ENCODE assay signal across 8 cellular contexts in the genomic region with DNA sequence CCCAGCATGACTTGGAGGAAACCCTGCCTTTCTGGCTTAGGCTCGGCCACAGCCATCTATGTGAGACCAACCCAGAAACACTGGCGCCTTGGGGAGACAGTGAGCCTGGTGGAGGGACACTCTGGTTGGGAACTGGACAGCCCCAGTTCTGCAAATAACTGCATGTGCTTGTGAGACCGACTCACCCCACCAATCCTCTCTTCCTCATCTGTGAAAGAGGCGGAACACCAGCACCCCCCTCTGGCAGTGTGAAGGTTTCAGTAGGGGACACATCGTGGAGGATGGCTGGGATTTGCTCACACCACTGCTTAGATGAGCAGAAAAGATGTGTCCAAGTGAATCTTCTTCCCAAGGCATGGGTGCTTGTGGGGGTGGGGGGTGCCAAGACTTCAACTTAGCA. TPM values are rescaled to one million over a fixed set of nuclear protein-coding genes. Genes with fewer than 3 reads are reported as not detected.
A peak's percentile ranks its signal among the peaks of the same experiment; 100 is the strongest.
DNase-seq lines count a peak whose midpoint lies in the region; ATAC-seq, FAIRE-seq and TF ChIP-seq lines count a peak whose summit lies in the region.

No MANE protein-coding gene starts in this region.

- TF ChIP-seq CTCF in AG04449 (IDR thresholded peaks at IDR 0.05; ENCODE audit: insufficient read depth, low read length, missing control alignments) = peak; percentile 29
- peak; percentile 61 for TF ChIP-seq CTCF in GM12872 (IDR thresholded peaks at IDR 0.05; ENCODE audit: insufficient read depth, low read depth, low read length)
- TF ChIP-seq CTCF in GM12878 (IDR thresholded peaks at IDR 0.05 in 2 of 3, conservative IDR thresholded peaks at IDR 0.05 in 1 of 3; ENCODE audit: control insufficient read depth in 2 of 3, extremely low read depth in 1 of 3, insufficient read depth in 1 of 3, low read depth in 3 of 3, low read length in 3 of 3) = peak; percentile 41 to 60 (median 51)
- peak; percentile 40 for TF ChIP-seq CTCF in osteoblast (IDR thresholded peaks at IDR 0.05; ENCODE audit: extremely low read depth, low read depth, low read length)

- H2AFZ ChIP-seq in GM12878 (ENCODE audit: control insufficient read depth, low read depth, low read length) (no peak overlapping the region), osteoblast (ENCODE audit: low read length) (no peak overlapping the region)

- no peak for TF ChIP-seq POLR2A in GM12878 (IDR thresholded peaks at IDR 0.05; ENCODE audit: low read depth, low read length)

- H3K4me3 ChIP-seq in AG04449 (ENCODE audit: low read depth, low read length) = no peak overlapping the region
- no peak overlapping the region for H3K4me3 ChIP-seq in GM12878
- H3K4me3 ChIP-seq in osteoblast (ENCODE audit: insufficient read depth, low read length) = no peak overlapping the region

- RAD21 ChIA-PET in GM12878 (lab: Charles Lee; ENCODE audit: unreplicated experiment) = no interaction called here

- intact Hi-C loops in GM12878 (cut with micrococcal nuclease; ENCODE audit: unreplicated experiment) = no loop called here

- no peak overlapping the region for H3K9ac ChIP-seq in GM12878 (ENCODE audit: control insufficient read depth, insufficient read depth, low read length)

- H3K36me3 ChIP-seq in GM12878 (ENCODE audit: control insufficient read depth in 2 of 2, insufficient read depth in 2 of 2, low read length in 1 of 2) (no peaks in the 10 kb centered on the region), osteoblast (ENCODE audit: insufficient read depth, low read length) (no peaks in the 10 kb centered on the region)

- ATAC-seq in GM12878 = peak; percentile 87
- ATAC-seq in GM18502 (IDR thresholded peaks at IDR 0.05; ENCODE audit: poor library complexity, unreplicated experiment) = no peak
- no peak for ATAC-seq in HG03280 (IDR thresholded peaks at IDR 0.05; ENCODE audit: unreplicated experiment)
- no peak for ATAC-seq in HG03520 (IDR thresholded peaks at IDR 0.05; ENCODE audit: unreplicated experiment)

- BruUV-seq in GM12878 (replicated peaks; lab: Mats Ljungman, UMichigan) = no TSS peak

- SMC1A ChIA-PET in GM12878 (lab: Charles Lee; ENCODE audit: uncharacterized antibody, unreplicated experiment) = no interaction called here

- CTCF ChIA-PET in AG04449 (lab: Yijun Ruan, JAX) = no interaction called here
- CTCF ChIA-PET in GM12878 (lab: Yijun Ruan, JAX) = no interaction called here

- POLR2A ChIA-PET in AG04449 (lab: Yijun Ruan, JAX) (no interaction called here), GM12878 (lab: Charles Lee) (no interaction called here)

- H3K27me3 ChIP-seq in GM12878 (replicated peaks in 1 of 2; ENCODE audit: control insufficient read depth in 2 of 2, insufficient read depth in 2 of 2, low read length in 1 of 2) (peaks cover 0 to 5% of the 10 kb centered on the region in 2 experiments; a peak in 3 of 4 replicates), osteoblast (ENCODE audit: insufficient read depth, low read length) (peaks cover 25% of the 10 kb centered on the region)

- in situ Hi-C loops in GM12878 (cut with MboI) = loop anchor here (10.0 kb wide), 2 partner anchors 175 to 465 kb away; a partner anchor contains a TSS

- TF ChIP-seq RAD21 in GM12878 (IDR thresholded peaks at IDR 0.05; ENCODE audit: insufficient read depth, low read depth, low read length) = peak; percentile 73

- no peak for TF ChIP-seq EP300 in GM12878 (IDR thresholded peaks at IDR 0.05; ENCODE audit: borderline replicate concordance in 1 of 2, control insufficient read depth in 1 of 2, low read depth in 2 of 2, low read length in 2 of 2)

- 17% methylated on average over 5 of the region's 5 CpGs for WGBS in GM12878 (ENCODE audit: insufficient coverage, insufficient replicate concordance, low lambda C conversion rate, missing lambda C conversion rate)

- no peak overlapping the region for H3K4me2 ChIP-seq in GM12878 (ENCODE audit: control insufficient read depth, insufficient read depth)
- no peak overlapping the region for H3K4me2 ChIP-seq in osteoblast (ENCODE audit: insufficient read depth, low read length)

- H4K20me1 ChIP-seq in GM12878 (ENCODE audit: control insufficient read depth, insufficient read depth) = no peaks in the 10 kb centered on the region
- H4K20me1 ChIP-seq in osteoblast (ENCODE audit: insufficient read depth, low read length) = no peaks in the 10 kb centered on the region

- no peak overlapping the region for H3K27ac ChIP-seq in GM12878 (ENCODE audit: control insufficient read depth, insufficient read depth)
- H3K27ac ChIP-seq in osteoblast (ENCODE audit: low read depth, low read length) = no peak overlapping the region

- no peaks in the 10 kb centered on the region for H3K79me2 ChIP-seq in GM12878 (ENCODE audit: control insufficient read depth, insufficient read depth, low read length)
- no peaks in the 10 kb centered on the region for H3K79me2 ChIP-seq in osteoblast (ENCODE audit: insufficient read depth, low read length)

- peaks cover 5% of the 10 kb centered on the region for H3K4me1 ChIP-seq in GM12878 (ENCODE audit: control insufficient read depth, insufficient read depth, low read length)
- H3K4me1 ChIP-seq in osteoblast (ENCODE audit: insufficient read depth, low read length) = no peaks in the 10 kb centered on the region

- FAIRE-seq in GM12878 (lab: Jason Lieb, UNC) = no peak

- DNase-seq in AG04449 (ENCODE audit: low read depth, low spot score) (no peak), NOMO-1 treated with DMSO at 0.1 percent for 48 hours (lab: John Stamatoyannopoulos, UW; ENCODE audit: unreplicated experiment) (peak; percentile 59), GM12878 (ENCODE audit: low read depth, low spot score) (no peak), osteoblast (ENCODE audit: insufficient read length, low spot score, missing footprints) (peak; percentile 77)

- H3K9me3 ChIP-seq in GM12878 (replicated peaks; ENCODE audit: control insufficient read depth, insufficient read depth, low read length) (no peaks in the 10 kb centered on the region), osteoblast (ENCODE audit: low read depth, low read length) (no peaks in the 10 kb centered on the region)

TF ChIP-seq in GM12878, 131 proteins besides CTCF, POLR2A, EP300 and RAD21:
- TF ChIP-seq RFX5 (IDR thresholded peaks at IDR 0.05; ENCODE audit: low read depth, low read length) (no peak), SMC3 (IDR thresholded peaks at IDR 0.05; ENCODE audit: borderline replicate concordance, low read length) (peak; percentile 28; the same call in 1 of the 2 replicates), SPI1 (IDR thresholded peaks at IDR 0.05; ENCODE audit: borderline replicate concordance, insufficient read depth, low read depth, low read length) (0 out of 2 replicates have a peak, but pooled peaks have one; percentile 6)

RNA-seq across cellular contexts. Expression of a gene that starts 43.4 kb away (rescaled TPM):
- total RNA-seq in GM12878 (2013; cell fraction: nucleolus; rRNA removed) = 49.3 and 55.0 TPM in 2 replicates
- total RNA-seq in GM12878 (2014; rRNA removed) (10.0 and 10.2 TPM in 2 replicates), GM12878 (2014; rRNA removed; fragmentation: Illumina TruSeq; extraction: Trizol) (3.9 and 4.0 TPM in 2 replicates), GM12878 (2021) (11.4 and 13.0 TPM in 2 replicates), osteoblast (under 0.01 TPM in 2 replicates)
- 1.4 TPM for polyA plus RNA-seq in GM12878 (2011; ENCODE audit: low read depth)
- polyA plus RNA-seq in GM12878 (2011; rRNA removed) (4.6 and 8.3 TPM in 2 replicates), GM12878 (2014; fragmentation: Illumina TruSeq; extraction: Trizol) (1.3 and 2.5 TPM in 2 replicates), GM12878 (2014; fragmentation: Nextera tagmentation; extraction: Ambion mirVana) (under 1 TPM; 0.06 to 0.27 TPM), GM12878 (2014; rRNA removed) (9.3 and 10.3 TPM in 2 replicates), GM12878 (2016; fragmentation: Nextera tagmentation; extraction: Ambion mirVana) (1 to 10 TPM; 3.7 to 4.6 TPM)
- 10.4 and 11.5 TPM in 2 replicates for polyA plus RNA-seq in GM12878 (2011; cell fraction: cytosol; rRNA removed)
- 29.0 and 31.8 TPM in 2 replicates for polyA plus RNA-seq in GM12878 (2011; cell fraction: nucleus; rRNA removed)
- polyA plus RNA-seq in GM12878 (2012) = 3.5 and 6.0 TPM in 2 replicates
- polyA minus RNA-seq in GM12878 (2011; rRNA and poly(A)+ RNA removed) = 5.0 and 14.3 TPM in 2 replicates
- polyA minus RNA-seq in GM12878 (2011; cell fraction: cytosol; rRNA and poly(A)+ RNA removed) = 5.1 and 6.3 TPM in 2 replicates
- 12.8 and 16.0 TPM in 2 replicates for polyA minus RNA-seq in GM12878 (2011; cell fraction: nucleus; rRNA and poly(A)+ RNA removed)

Comparison
In these comparisons a context has a peak if more than half of its experiments do, and no peak if none do; other contexts are left out.
1. DNase-seq: peak in NOMO-1 treated with DMSO at 0.1 percent for 48 hours (single experiment) and osteoblast (single experiment); none in AG04449 (single experiment) and GM12878 (single experiment).
2. Peak in every context shown above with its lines, with median percentiles within 50 percentile points of each other: CTCF ChIP-seq.